1 cellular context compared by ENCODE assay signal in genomic region chr6:32184084-32184640, GRCh38.
TF ChIP-seq lines count a peak whose summit lies in the region.

TSS of gene AGER (minus strand) at chr6:32184253. CDS start at chr6:32184222, 31 bp downstream.

TF ChIP-seq in H1, 55 proteins besides CTCF, POLR2A, EP300 and RAD21:
- TF ChIP-seq CEBPB (IDR thresholded peaks at IDR 0.05; ENCODE audit: low read depth, low read length) (0 out of 2 replicates have a peak, but pooled peaks have one; percentile 40), SIRT6 (IDR thresholded peaks at IDR 0.05; ENCODE audit: low read length) (no peak)
